8 cellular contexts compared by ENCODE assay signal in the genomic region with DNA sequence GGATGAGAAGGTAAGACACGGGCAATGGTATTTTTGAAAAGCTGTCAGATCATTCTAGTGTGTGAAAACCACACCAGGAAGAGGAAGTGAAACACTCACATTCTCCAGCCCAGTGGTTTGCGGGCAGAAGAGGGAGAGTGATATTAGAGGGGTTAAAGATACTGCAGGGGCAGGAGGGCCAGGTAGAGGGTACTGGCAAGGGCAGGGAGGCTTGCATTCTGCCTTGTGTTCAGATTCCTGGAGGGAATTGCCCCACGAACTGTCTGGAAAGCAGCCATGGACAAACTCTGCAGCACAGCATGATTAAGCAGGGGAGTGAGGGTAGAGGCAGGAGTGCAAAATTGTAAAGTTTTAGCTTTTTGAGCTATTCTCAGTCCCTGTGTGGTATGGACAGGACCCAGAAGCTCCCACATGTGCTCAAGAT. TPM values are rescaled to one million over a fixed set of nuclear protein-coding genes. Genes with fewer than 3 reads are reported as not detected.
DNase-seq lines count a peak whose midpoint lies in the region; ATAC-seq and TF ChIP-seq lines count a peak whose summit lies in the region.

No MANE protein-coding gene starts in this region.

- H3K4me1 Mint-ChIP-seq in nephron progenitor cell = peaks cover 11% of the 10 kb centered on the region

- H3K36me3 Mint-ChIP-seq in nephron progenitor cell (ENCODE audit: low read depth) = no peaks in the 10 kb centered on the region

- ATAC-seq in GM19452 (IDR thresholded peaks at IDR 0.05; ENCODE audit: unreplicated experiment) (peak; percentile 97), HG03460 (IDR thresholded peaks at IDR 0.05; ENCODE audit: unreplicated experiment) (peak; percentile 97)

- DNase-seq in activated CD4-positive, alpha-beta T cell treated with anti-CD3 and anti-CD28 coated beads for 1 hour = peak; percentile 49
- peak; percentile 23 for DNase-seq in fibroblast of the aortic adventitia (ENCODE audit: low read depth)
- peak; percentile 46 to 75 for DNase-seq in stimulated activated CD8-positive, alpha-beta memory T cell treated with anti-CD3 and anti-CD28 coated beads, Interleukin-15, amount 100 ng/mL, for 4 hours (ENCODE audit: low read depth in 2 of 2)
- no peak for DNase-seq in suprapubic skin (ENCODE audit: low spot score in 2 of 2)
- no peak for DNase-seq in NCI-H524 treated with DMSO at 0.1 percent for 48 hours (lab: John Stamatoyannopoulos, UW)
- DNase-seq in nephron progenitor cell = no peak

- H3K4me3 Mint-ChIP-seq in nephron progenitor cell = no peak overlapping the region

- H3K4me3 ChIP-seq in fibroblast of the aortic adventitia (ENCODE audit: low read depth, low read length) = no peak overlapping the region
- H3K4me3 ChIP-seq in suprapubic skin = no peak overlapping the region

- no peak for TF ChIP-seq EP300 in suprapubic skin (IDR thresholded peaks at IDR 0.05)

- H3K27ac Mint-ChIP-seq in nephron progenitor cell = no peak overlapping the region

- peaks cover 18% of the 10 kb centered on the region for H3K4me1 ChIP-seq in suprapubic skin

- no peak for TF ChIP-seq CTCF in fibroblast of the aortic adventitia (IDR thresholded peaks at IDR 0.05; ENCODE audit: insufficient read depth, low read length)
- no peak for TF ChIP-seq CTCF in suprapubic skin (IDR thresholded peaks at IDR 0.05)
- no peak for TF ChIP-seq CTCF in nephron progenitor cell (IDR thresholded peaks at IDR 0.05)

- H3K27ac ChIP-seq in suprapubic skin = no peak overlapping the region

- TF ChIP-seq POLR2A in suprapubic skin (IDR thresholded peaks at IDR 0.05) = no peak

- H3K27me3 Mint-ChIP-seq in nephron progenitor cell (ENCODE audit: low read depth, poor library complexity) = peaks cover 13% of the 10 kb centered on the region

- no peaks in the 10 kb centered on the region for H3K36me3 ChIP-seq in suprapubic skin

- H3K9me3 Mint-ChIP-seq in nephron progenitor cell = peaks cover 3% of the 10 kb centered on the region

- no peaks in the 10 kb centered on the region for H3K27me3 ChIP-seq in suprapubic skin

- WGBS in suprapubic skin = 34% methylated on average over 3 of the region's 3 CpGs

- H3K9me3 ChIP-seq in suprapubic skin = no peaks in the 10 kb centered on the region

RNA-seq across cellular contexts. Expression of gene NIPAL1, which starts 30.9 kb away (rescaled TPM):
- total RNA-seq in fibroblast of the aortic adventitia (ENCODE audit: low replicate concordance) = 0.08 and 0.90 TPM in 2 replicates
- 10 to 100 TPM; 19.2 to 55.6 (median 27.2) TPM for total RNA-seq in suprapubic skin

RNA-seq across cellular contexts. Expression of gene CNGA1, which starts 31.0 kb away (rescaled TPM):
- total RNA-seq in fibroblast of the aortic adventitia (ENCODE audit: low replicate concordance) = 0.18 TPM in 1 of 2 replicates, not detected in the other
- total RNA-seq in suprapubic skin = 10 to 100 TPM in 1 of 4 donors, 1 to 10 TPM in 3; 1.7 to 12.5 (median 5.5) TPM

Comparison
In these comparisons a context has a peak if more than half of its experiments do, and no peak if none do; other contexts are left out.
1. DNase-seq: peak in activated CD4-positive, alpha-beta T cell treated with anti-CD3 and anti-CD28 coated beads for 1 hour (single experiment), fibroblast of the aortic adventitia (single experiment) and stimulated activated CD8-positive, alpha-beta memory T cell treated with anti-CD3 and anti-CD28 coated beads, Interleukin-15, amount 100 ng/mL, for 4 hours (2 of 2); none in suprapubic skin (0 of 2), NCI-H524 treated with DMSO at 0.1 percent for 48 hours (single experiment) and nephron progenitor cell (single experiment).
2. RNA of gene NIPAL1, which starts 30.9 kb away (total RNA-seq): 19.2 to 55.6 TPM in suprapubic skin; 0.08 to 0.90 TPM in fibroblast of the aortic adventitia; every median in the first group is over 10 times any median in the second.